ENCODE assay signal across 8 cellular contexts in genomic region chr2:38465789-38466127, GRCh38.
DNase-seq lines count a peak whose midpoint lies in the region; ATAC-seq and TF ChIP-seq lines count a peak whose summit lies in the region.

No MANE protein-coding gene starts in this region.

- H3K9me3 ChIP-seq in thoracic aorta, result no peaks in the 10 kb centered on the region

- H3K4me3 Mint-ChIP-seq in activated naive CD4-positive, alpha-beta T cell treated with anti-CD3 and anti-CD28 coated beads for 36 hours, result no peak overlapping the region
- H3K4me3 Mint-ChIP-seq in activated CD4-positive, alpha-beta T cell treated with anti-CD3 and anti-CD28 coated beads, Interleukin-2, amount 10 ng/mL, durations not matched to agents 7 days and 5 days, result no peak overlapping the region

- DNase-seq in activated naive CD4-positive, alpha-beta T cell treated with anti-CD3 and anti-CD28 coated beads for 36 hours, result peak; percentile 31
- no peak for DNase-seq in activated naive CD4-positive, alpha-beta T cell treated with anti-CD3 and anti-CD28 coated beads, Interleukin-2, amount 50 U/mL, for 72 hours (ENCODE audit: low spot score in 2 of 2)
- DNase-seq in HuH-7 (ENCODE audit: low spot score) (peak; percentile 60), iPS DF 19.7 (ENCODE audit: low read depth, low spot score) (peak; percentile 52), thoracic aorta (ENCODE audit: low spot score) (no peak), putamen (ENCODE audit: low spot score) (no peak)
- peak; percentile 39 for DNase-seq in activated CD4-positive, alpha-beta T cell treated with anti-CD3 and anti-CD28 coated beads, Interleukin-2, amount 10 ng/mL, durations not matched to agents 7 days and 5 days

- CTCF ChIA-PET in activated naive CD4-positive, alpha-beta T cell treated with anti-CD3 and anti-CD28 coated beads for 36 hours (lab: Charles Lee), result interaction anchor here (0.6 to 2.2 kb wide), 9 partner anchors 9 to 150 kb away, joined by 3 to 15 read pairs (median 4); no protein-coding TSS in a partner anchor
- CTCF ChIA-PET in activated CD4-positive, alpha-beta T cell treated with anti-CD3 and anti-CD28 coated beads, Interleukin-2, amount 10 ng/mL, durations not matched to agents 7 days and 5 days (lab: Charles Lee), result interaction anchor here (0.6 to 1.6 kb wide), 5 partner anchors 8 to 165 kb away, joined by 3 to 9 read pairs (median 4); no protein-coding TSS in a partner anchor

- H3K27me3 ChIP-seq in thoracic aorta (replicated peaks; ENCODE audit: insufficient read depth), result no peaks in the 10 kb centered on the region

- no peak overlapping the region for H3K27ac Mint-ChIP-seq in activated naive CD4-positive, alpha-beta T cell treated with anti-CD3 and anti-CD28 coated beads for 36 hours
- no peak overlapping the region for H3K27ac Mint-ChIP-seq in activated naive CD4-positive, alpha-beta T cell treated with anti-CD3 and anti-CD28 coated beads, Interleukin-2, amount 50 U/mL, for 72 hours
- no peak overlapping the region for H3K27ac Mint-ChIP-seq in activated CD4-positive, alpha-beta T cell treated with anti-CD3 and anti-CD28 coated beads, Interleukin-2, amount 10 ng/mL, durations not matched to agents 7 days and 5 days

- TF ChIP-seq CTCF in thoracic aorta (IDR thresholded peaks at IDR 0.05), result no peak

- H3K4me1 ChIP-seq in thoracic aorta (ENCODE audit: control insufficient read depth in 1 of 2, low read depth in 2 of 2), result peaks cover 20 to 46% of the 10 kb centered on the region in 2 donors

- no peaks in the 10 kb centered on the region for H3K9me3 Mint-ChIP-seq in activated naive CD4-positive, alpha-beta T cell treated with anti-CD3 and anti-CD28 coated beads for 36 hours
- no peaks in the 10 kb centered on the region for H3K9me3 Mint-ChIP-seq in activated naive CD4-positive, alpha-beta T cell treated with anti-CD3 and anti-CD28 coated beads, Interleukin-2, amount 50 U/mL, for 72 hours
- no peaks in the 10 kb centered on the region for H3K9me3 Mint-ChIP-seq in activated CD4-positive, alpha-beta T cell treated with anti-CD3 and anti-CD28 coated beads, Interleukin-2, amount 10 ng/mL, durations not matched to agents 7 days and 5 days

- POLR2A ChIA-PET in activated CD4-positive, alpha-beta T cell treated with anti-CD3 and anti-CD28 coated beads, Interleukin-2, amount 10 ng/mL, durations not matched to agents 7 days and 5 days (lab: Charles Lee), result no interaction called here

- intact Hi-C loops in activated naive CD4-positive, alpha-beta T cell treated with anti-CD3 and anti-CD28 coated beads for 36 hours (cut with micrococcal nuclease), result no loop called here

- peak overlapping the region; percentile 52 to 60 for H3K27ac ChIP-seq in thoracic aorta

- no peaks in the 10 kb centered on the region for H3K36me3 ChIP-seq in thoracic aorta

- H3K36me3 Mint-ChIP-seq in activated naive CD4-positive, alpha-beta T cell treated with anti-CD3 and anti-CD28 coated beads for 36 hours (ENCODE audit: low read depth), result no peaks in the 10 kb centered on the region
- H3K36me3 Mint-ChIP-seq in activated naive CD4-positive, alpha-beta T cell treated with anti-CD3 and anti-CD28 coated beads, Interleukin-2, amount 50 U/mL, for 72 hours, result no peaks in the 10 kb centered on the region
- H3K36me3 Mint-ChIP-seq in activated CD4-positive, alpha-beta T cell treated with anti-CD3 and anti-CD28 coated beads, Interleukin-2, amount 10 ng/mL, durations not matched to agents 7 days and 5 days (ENCODE audit: low read depth), result no peaks in the 10 kb centered on the region

- peaks cover 9% of the 10 kb centered on the region for H3K4me1 Mint-ChIP-seq in activated naive CD4-positive, alpha-beta T cell treated with anti-CD3 and anti-CD28 coated beads for 36 hours (ENCODE audit: low read depth)
- H3K4me1 Mint-ChIP-seq in activated CD4-positive, alpha-beta T cell treated with anti-CD3 and anti-CD28 coated beads, Interleukin-2, amount 10 ng/mL, durations not matched to agents 7 days and 5 days, result peaks cover 2% of the 10 kb centered on the region

- H3K27me3 Mint-ChIP-seq in activated naive CD4-positive, alpha-beta T cell treated with anti-CD3 and anti-CD28 coated beads for 36 hours (ENCODE audit: low read depth), result no peaks in the 10 kb centered on the region
- peaks cover 3% of the 10 kb centered on the region for H3K27me3 Mint-ChIP-seq in activated CD4-positive, alpha-beta T cell treated with anti-CD3 and anti-CD28 coated beads, Interleukin-2, amount 10 ng/mL, durations not matched to agents 7 days and 5 days

- H3K4me3 ChIP-seq in thoracic aorta, result no peak overlapping the region

- ATAC-seq in activated naive CD4-positive, alpha-beta T cell treated with anti-CD3 and anti-CD28 coated beads, Interleukin-2, amount 50 U/mL, for 72 hours, result no peak
- ATAC-seq in thoracic aorta (ENCODE audit: insufficient number of reproducible peaks, low FRiP score, low read depth) (no peak), HG03521 (IDR thresholded peaks at IDR 0.05; ENCODE audit: unreplicated experiment) (no peak)

Comparison
In these comparisons a context has a peak if more than half of its experiments do, and no peak if none do; other contexts are left out.
1. DNase-seq: peak in activated naive CD4-positive, alpha-beta T cell treated with anti-CD3 and anti-CD28 coated beads for 36 hours (single experiment), HuH-7 (single experiment), activated CD4-positive, alpha-beta T cell treated with anti-CD3 and anti-CD28 coated beads, Interleukin-2, amount 10 ng/mL, durations not matched to agents 7 days and 5 days (single experiment) and iPS DF 19.7 (single experiment); none in activated naive CD4-positive, alpha-beta T cell treated with anti-CD3 and anti-CD28 coated beads, Interleukin-2, amount 50 U/mL, for 72 hours (0 of 2), thoracic aorta (single experiment) and putamen (single experiment).